Comparison of ENCODE assay signal across 8 cellular contexts in genomic region chr12:6551496-6552139, GRCh38. TPM values are rescaled to one million over a fixed set of nuclear protein-coding genes. Genes with fewer than 3 reads are reported as not detected.
A peak's percentile ranks its signal among the peaks of the same experiment; 100 is the strongest.
DNase-seq lines count a peak whose midpoint lies in the region; ATAC-seq and TF ChIP-seq lines count a peak whose summit lies in the region.

No MANE protein-coding gene starts in this region.

- H3K79me2 ChIP-seq in H9 (ENCODE audit: insufficient read depth, low read length), result peaks cover 10% of the 10 kb centered on the region; the same call in 1 of the 2 replicates

- CTCF ChIA-PET in activated CD4-positive, alpha-beta memory T cell treated with anti-CD3 and anti-CD28 coated beads, Interleukin-2, amount 10 ng/mL, durations not matched to agents 7 days and 5 days (lab: Charles Lee), result interaction anchor here (1.1 to 12.7 kb wide), 6 partner anchors 12 to 128 kb away, joined by 3 to 115 read pairs (median 6); no protein-coding TSS in a partner anchor

- peaks cover 3% of the 10 kb centered on the region for H3K79me1 ChIP-seq in H9 (ENCODE audit: insufficient read depth, low read depth, low read length, poor library complexity, severe bottlenecking)

- no peak overlapping the region for H4K8ac ChIP-seq in H9 (replicated peaks; ENCODE audit: insufficient read length, low read depth, low read length)

- H3K4me1 ChIP-seq in H9 (ENCODE audit: insufficient read depth, low read length) (peaks cover 2% of the 10 kb centered on the region; the same call in 1 of the 2 replicates), right atrium auricular region (peaks cover 0 to 84% of the 10 kb centered on the region in 2 donors), stomach (peaks cover 31 to 83% (median 54%) of the 10 kb centered on the region in 4 donors)

- H4K20me1 ChIP-seq in H9 (ENCODE audit: control insufficient read depth, insufficient read depth, insufficient read length), result no peaks in the 10 kb centered on the region

- no peak for ATAC-seq in stimulated activated naive CD8-positive, alpha-beta T cell treated with anti-CD3 and anti-CD28 coated beads, Interleukin-15, amount 100 ng/mL, for 72 hours

- TF ChIP-seq CTCF in H9 (conservative IDR thresholded peaks at IDR 0.05) (no peak), right atrium auricular region (IDR thresholded peaks at IDR 0.05) (no peak), stomach (IDR thresholded peaks at IDR 0.05) (no peak)

- H4K91ac ChIP-seq in H9 (ENCODE audit: insufficient read length, low read depth, low read length), result no peak overlapping the region

- no peak overlapping the region for H4K5ac ChIP-seq in H9 (ENCODE audit: insufficient read length, low read depth, low read length)

- no peak overlapping the region for H2BK5ac ChIP-seq in H9 (ENCODE audit: insufficient read length, low read length)

- no peak for TF ChIP-seq POLR2A in stomach (IDR thresholded peaks at IDR 0.05)

- DNase-seq in H9, result no peak
- DNase-seq in astrocyte of the hippocampus (ENCODE audit: low read depth, low spot score), result peak; percentile 77
- DNase-seq in right atrium auricular region (ENCODE audit: low spot score), result peak; percentile 77
- DNase-seq in stomach, result no peak
- DNase-seq in stimulated activated CD4-positive, alpha-beta T cell treated with anti-CD3 and anti-CD28 coated beads, Interleukin-15, amount 100 ng/mL, for 24 hours, result no peak
- no peak for DNase-seq in activated CD4-positive, alpha-beta memory T cell treated with anti-CD3 and anti-CD28 coated beads, Interleukin-2, amount 10 ng/mL, durations not matched to agents 7 days and 5 days
- DNase-seq in middle frontal gyrus (ENCODE audit: extremely low spot score, low spot score), result no peak
- DNase-seq in stimulated activated naive CD8-positive, alpha-beta T cell treated with anti-CD3 and anti-CD28 coated beads, Interleukin-15, amount 100 ng/mL, for 72 hours, result no peak

- H3K27me3 Mint-ChIP-seq in H9 (ENCODE audit: low read depth), result no peaks in the 10 kb centered on the region
- H3K27me3 Mint-ChIP-seq in activated CD4-positive, alpha-beta memory T cell treated with anti-CD3 and anti-CD28 coated beads, Interleukin-2, amount 10 ng/mL, durations not matched to agents 7 days and 5 days, result no peaks in the 10 kb centered on the region
- H3K27me3 Mint-ChIP-seq in stimulated activated naive CD8-positive, alpha-beta T cell treated with anti-CD3 and anti-CD28 coated beads, Interleukin-15, amount 100 ng/mL, for 72 hours, result no peaks in the 10 kb centered on the region

- H3K9me3 Mint-ChIP-seq in H9, result no peaks in the 10 kb centered on the region; a peak in 1 of 5 replicates
- no peaks in the 10 kb centered on the region for H3K9me3 Mint-ChIP-seq in activated CD4-positive, alpha-beta memory T cell treated with anti-CD3 and anti-CD28 coated beads, Interleukin-2, amount 10 ng/mL, durations not matched to agents 7 days and 5 days
- H3K9me3 Mint-ChIP-seq in stimulated activated naive CD8-positive, alpha-beta T cell treated with anti-CD3 and anti-CD28 coated beads, Interleukin-15, amount 100 ng/mL, for 72 hours, result no peaks in the 10 kb centered on the region

- H2AK5ac ChIP-seq in H9 (ENCODE audit: insufficient read length, low read length), result no peak overlapping the region

- H3K4ac ChIP-seq in H9 (ENCODE audit: low read depth, low read length), result no peak overlapping the region

- H3K27ac ChIP-seq in H9 (ENCODE audit: insufficient read length, low read depth, low read length), result no peak overlapping the region
- peak overlapping the region; percentile 94 to 98 for H3K27ac ChIP-seq in right atrium auricular region
- H3K27ac ChIP-seq in stomach, result peak overlapping the region; percentile 13 to 86 (median 81)

- H3K14ac ChIP-seq in H9 (ENCODE audit: insufficient read depth, low read length), result no peak overlapping the region; the same call in 1 of the 2 replicates

- no peak overlapping the region for H2BK120ac ChIP-seq in H9 (ENCODE audit: low read depth, low read length, poor library complexity, severe bottlenecking)

- no peak overlapping the region for H3K9ac ChIP-seq in H9 (ENCODE audit: extremely low read depth, insufficient read length, low read length)

- TF ChIP-seq EP300 in stomach (IDR thresholded peaks at IDR 0.05), result no peak

- peaks cover 27 to 39% of the 10 kb centered on the region in 2 experiments for H3K4me1 Mint-ChIP-seq in H9
- H3K4me1 Mint-ChIP-seq in activated CD4-positive, alpha-beta memory T cell treated with anti-CD3 and anti-CD28 coated beads, Interleukin-2, amount 10 ng/mL, durations not matched to agents 7 days and 5 days, result peaks cover 43% of the 10 kb centered on the region
- H3K4me1 Mint-ChIP-seq in stimulated activated naive CD8-positive, alpha-beta T cell treated with anti-CD3 and anti-CD28 coated beads, Interleukin-15, amount 100 ng/mL, for 72 hours, result peaks cover 48% of the 10 kb centered on the region

- H3K4me3 ChIP-seq in right atrium auricular region (peak overlapping the region in 1 of 2 donors; percentile 21), stomach (peak overlapping the region in 1 of 4 donors; percentile 11)

- H3K9me3 ChIP-seq in H9 (ENCODE audit: control insufficient read depth, low read depth, low read length) (no peaks in the 10 kb centered on the region), right atrium auricular region (no peaks in the 10 kb centered on the region), stomach (no peaks in the 10 kb centered on the region)

- H3K56ac ChIP-seq in H9 (ENCODE audit: insufficient read length, low read depth, low read length), result no peak overlapping the region

- no peak overlapping the region for H3K4me2 ChIP-seq in H9 (ENCODE audit: insufficient read depth, insufficient read length, low read length)

- H3K36me3 Mint-ChIP-seq in H9 (ENCODE audit: insufficient read depth in 1 of 3, low read depth in 3 of 3), result peaks cover 22 to 46% (median 32%) of the 10 kb centered on the region in 3 experiments; a peak in 6 of 7 replicates
- H3K36me3 Mint-ChIP-seq in activated CD4-positive, alpha-beta memory T cell treated with anti-CD3 and anti-CD28 coated beads, Interleukin-2, amount 10 ng/mL, durations not matched to agents 7 days and 5 days (ENCODE audit: low read depth), result peaks cover 51% of the 10 kb centered on the region

- intact Hi-C loops in stomach (cut with DNase I; ENCODE audit: low total_unique reads), result no loop called here

- H3K23me2 ChIP-seq in H9 (ENCODE audit: insufficient read length, low read depth, low read length, poor library complexity, severe bottlenecking), result peaks cover 11% of the 10 kb centered on the region

- H2BK12ac ChIP-seq in H9 (ENCODE audit: insufficient read length, low read depth, low read length), result no peak overlapping the region

- H3K36me3 ChIP-seq in right atrium auricular region (peaks cover 10% of the 10 kb centered on the region), stomach (peaks cover 17 to 41% (median 39%) of the 10 kb centered on the region in 4 donors)

- peak overlapping the region in 2 of 3 experiments; percentile 56 to 75; a peak in 3 of 7 replicates for H3K27ac Mint-ChIP-seq in H9
- H3K27ac Mint-ChIP-seq in activated CD4-positive, alpha-beta memory T cell treated with anti-CD3 and anti-CD28 coated beads, Interleukin-2, amount 10 ng/mL, durations not matched to agents 7 days and 5 days, result no peak overlapping the region
- peak overlapping the region in 1 of 2 donors; percentile 26 for H3K27ac Mint-ChIP-seq in stimulated activated naive CD8-positive, alpha-beta T cell treated with anti-CD3 and anti-CD28 coated beads, Interleukin-15, amount 100 ng/mL, for 72 hours

- H3K27me3 ChIP-seq in H9 (ENCODE audit: insufficient read depth, low read length) (no peaks in the 10 kb centered on the region), right atrium auricular region (no peaks in the 10 kb centered on the region), stomach (no peaks in the 10 kb centered on the region)

- H2BK15ac ChIP-seq in H9 (ENCODE audit: low read depth, low read length), result no peak overlapping the region

- no peak overlapping the region for H2AFZ ChIP-seq in H9 (ENCODE audit: low read length)

- no peak overlapping the region for H3K18ac ChIP-seq in H9 (ENCODE audit: insufficient read length, low read depth, low read length)

- H3K23ac ChIP-seq in H9 (ENCODE audit: insufficient read length, low read depth, low read length), result no peak overlapping the region

- H2BK20ac ChIP-seq in H9 (ENCODE audit: low read depth, low read length, poor library complexity, severe bottlenecking), result no peak overlapping the region

- no peak overlapping the region for H3T11ph ChIP-seq in H9 (ENCODE audit: low read length)

- H3K4me3 Mint-ChIP-seq in H9, result peak overlapping the region in 1 of 2 experiments; percentile 14; a peak in 1 of 5 replicates
- H3K4me3 Mint-ChIP-seq in activated CD4-positive, alpha-beta memory T cell treated with anti-CD3 and anti-CD28 coated beads, Interleukin-2, amount 10 ng/mL, durations not matched to agents 7 days and 5 days, result no peak overlapping the region
- H3K4me3 Mint-ChIP-seq in stimulated activated naive CD8-positive, alpha-beta T cell treated with anti-CD3 and anti-CD28 coated beads, Interleukin-15, amount 100 ng/mL, for 72 hours, result no peak overlapping the region

- no CpG with 5 or more reads among the region's 11 CpGs for WGBS in H9 (ENCODE audit: extremely low coverage, insufficient read length, low lambda C conversion rate)
- WGBS in stomach, 5 donors, result 46 to 80% (median 63%) methylated on average over 11 of the region's 11 CpGs

- POLR2A ChIA-PET in activated CD4-positive, alpha-beta memory T cell treated with anti-CD3 and anti-CD28 coated beads, Interleukin-2, amount 10 ng/mL, durations not matched to agents 7 days and 5 days (lab: Charles Lee), result interaction anchor here (16.7 kb wide), 1 partner anchor 14 kb away, joined by 201 read pairs; the partner anchor contains the start of gene GAPDH

RNA-seq across cellular contexts. Expression of gene IFFO1, which starts 4.2 kb away (rescaled TPM):
- total RNA-seq in H9 (2021) (16.3 and 17.9 TPM in 2 replicates), right atrium auricular region (10 to 100 TPM; 12.3 to 13.2 TPM), stomach (10 to 100 TPM in 1 of 5 donors, 1 to 10 TPM in 4; 1.4 to 14.0 (median 3.2) TPM)
- polyA plus RNA-seq in stomach, result 1 to 10 TPM; 2.7 to 9.1 (median 3.4) TPM
- 10 to 100 TPM; 23.1 to 23.6 TPM for total RNA-seq in activated CD4-positive, alpha-beta memory T cell treated with anti-CD3 and anti-CD28 coated beads, Interleukin-2, amount 10 ng/mL, durations not matched to agents 7 days and 5 days

RNA-seq across cellular contexts. Expression of gene NOP2, which starts 16.5 kb away (rescaled TPM):
- 136 and 137 TPM in 2 replicates for total RNA-seq in H9 (2021)
- total RNA-seq in right atrium auricular region, result 10 to 100 TPM; 17.7 to 17.9 TPM
- 100 to 1,000 TPM in 1 of 5 donors, 10 to 100 TPM in 4; 16.3 to 231 (median 30.0) TPM for total RNA-seq in stomach
- polyA plus RNA-seq in stomach, result 10 to 100 TPM; 19.5 to 27.4 (median 19.7) TPM
- 10 to 100 TPM; 46.5 to 50.9 TPM for total RNA-seq in activated CD4-positive, alpha-beta memory T cell treated with anti-CD3 and anti-CD28 coated beads, Interleukin-2, amount 10 ng/mL, durations not matched to agents 7 days and 5 days

RNA-seq across cellular contexts. Expression of gene GAPDH, which starts 17.3 kb away (rescaled TPM):
- total RNA-seq in H9 (2021), result 4,581 and 4,651 TPM in 2 replicates
- total RNA-seq in right atrium auricular region, result 1,000 to 10,000 TPM; 4,693 to 5,476 TPM
- 1,000 to 10,000 TPM in 4 of 5 donors, 100 to 1,000 TPM in 1; 579 to 1,258 (median 1,242) TPM for total RNA-seq in stomach
- 1,000 to 10,000 TPM; 1,352 to 2,765 (median 1,815) TPM for polyA plus RNA-seq in stomach
- 1,000 to 10,000 TPM; 5,691 to 5,753 TPM for total RNA-seq in activated CD4-positive, alpha-beta memory T cell treated with anti-CD3 and anti-CD28 coated beads, Interleukin-2, amount 10 ng/mL, durations not matched to agents 7 days and 5 days

RNA-seq across cellular contexts. Expression of gene CHD4, which starts 55.6 kb away (rescaled TPM):
- total RNA-seq in H9 (2021) (334 and 346 TPM in 2 replicates), right atrium auricular region (100 to 1,000 TPM; 150 to 192 TPM), stomach (100 to 1,000 TPM; 169 to 315 (median 202) TPM)
- polyA plus RNA-seq in stomach, result 100 to 1,000 TPM; 105 to 139 (median 111) TPM
- 100 to 1,000 TPM; 223 to 234 TPM for total RNA-seq in activated CD4-positive, alpha-beta memory T cell treated with anti-CD3 and anti-CD28 coated beads, Interleukin-2, amount 10 ng/mL, durations not matched to agents 7 days and 5 days

RNA-seq across cellular contexts. Expression of gene NCAPD2, which starts 57.7 kb away (rescaled TPM):
- total RNA-seq in H9 (2021) (105 and 114 TPM in 2 replicates), right atrium auricular region (10 to 100 TPM; 11.6 to 53.5 TPM), stomach (100 to 1,000 TPM in 1 of 5 donors, 10 to 100 TPM in 4; 15.4 to 105 (median 17.9) TPM)
- polyA plus RNA-seq in stomach, result 10 to 100 TPM in 1 of 3 donors, 1 to 10 TPM in 2; 8.3 to 18.3 (median 9.7) TPM
- total RNA-seq in activated CD4-positive, alpha-beta memory T cell treated with anti-CD3 and anti-CD28 coated beads, Interleukin-2, amount 10 ng/mL, durations not matched to agents 7 days and 5 days, result 100 to 1,000 TPM; 153 to 156 TPM

Comparison
In these comparisons a context has a peak if more than half of its experiments do, and no peak if none do; other contexts are left out.
1. DNase-seq: peak in astrocyte of the hippocampus (single experiment) and right atrium auricular region (single experiment); none in H9 (single experiment), stomach (single experiment), stimulated activated CD4-positive, alpha-beta T cell treated with anti-CD3 and anti-CD28 coated beads, Interleukin-15, amount 100 ng/mL, for 24 hours (single experiment), activated CD4-positive, alpha-beta memory T cell treated with anti-CD3 and anti-CD28 coated beads, Interleukin-2, amount 10 ng/mL, durations not matched to agents 7 days and 5 days (single experiment), middle frontal gyrus (single experiment) and stimulated activated naive CD8-positive, alpha-beta T cell treated with anti-CD3 and anti-CD28 coated beads, Interleukin-15, amount 100 ng/mL, for 72 hours (0 of 2).